11 cellular contexts compared by ENCODE assay signal in genomic region chr6:109308018-109308492, GRCh38.
DNase-seq lines count a peak whose midpoint lies in the region; ATAC-seq, FAIRE-seq and TF ChIP-seq lines count a peak whose summit lies in the region.
"Had no signal": no experiment of that assay in that cellular context is flagged by ENCODE, and none has a peak within 500 bp of the region (broad histone marks: within the 10 kb centered on the region; RNA-seq: fewer than 3 reads in every experiment).

No MANE protein-coding gene starts in this region.

- H2AFZ ChIP-seq in IMR-90 (replicated peaks; ENCODE audit: low read length, poor library complexity): no peak overlapping the region

- CTCF ChIA-PET in A549 (lab: Yijun Ruan, JAX) (interaction anchor here (0.9 kb wide), 1 partner anchor 75 kb away, joined by 3 read pairs; the partner anchor contains the start of gene CD164), IMR-90 (lab: Yijun Ruan, JAX) (no interaction called here)

- no TSS peak for BruUV-seq in IMR-90 (replicated peaks; lab: Mats Ljungman, UMichigan)

- peak; percentile 13 to 64 for DNase-seq in A549 (ENCODE audit: low read depth in 1 of 2, low spot score in 1 of 2)
- DNase-seq in IMR-90: peak; percentile 63
- peak; percentile 88 to 97 (median 94) for DNase-seq in body of pancreas
- DNase-seq in myocyte (ENCODE audit: low read depth): peak; percentile 76
- no peak for DNase-seq in NCI-H146 treated with DMSO at 0.1 percent for 48 hours (lab: John Stamatoyannopoulos, UW; ENCODE audit: unreplicated experiment)
- DNase-seq in NCI-H1436 (lab: John Stamatoyannopoulos, UW): no peak
- DNase-seq: activated B cell treated with CpG ODN at 0.5 μM for 24 hours; stimulated activated naive CD4-positive, alpha-beta T cell treated with Interleukin-2 at 50 U/mL for 16 hours had no signal

- no peak overlapping the region for H2AK9ac ChIP-seq in IMR-90 (replicated peaks; ENCODE audit: low read depth, low read length, poor library complexity)

- TF ChIP-seq CTCF in A549 (IDR thresholded peaks at IDR 0.05) (no peak), IMR-90 (conservative IDR thresholded peaks at IDR 0.05; ENCODE audit: low read depth, low read length) (no peak), body of pancreas (IDR thresholded peaks at IDR 0.05) (no peak)

- no peak overlapping the region for H3K4ac ChIP-seq in IMR-90 (ENCODE audit: low read depth, low read length)

- no peaks in the 10 kb centered on the region for H3K79me1 ChIP-seq in IMR-90 (ENCODE audit: low read depth in 1 of 2, low read length in 2 of 2)

- H3K27me3 ChIP-seq in IMR-90 (ENCODE audit: control insufficient read depth, insufficient read depth, low read length): peaks cover 5% of the 10 kb centered on the region
- no peaks in the 10 kb centered on the region for H3K27me3 ChIP-seq in body of pancreas

- dilution Hi-C loops in IMR-90 (cut with HindIII; ENCODE audit: low sequenced_read_pairs, unreplicated experiment): no loop called here

- H3K4me3 ChIP-seq in A549 (no peak overlapping the region), IMR-90 (ENCODE audit: insufficient read depth, low read depth, low read length) (no peak overlapping the region), body of pancreas (no peak overlapping the region)

- H3K27ac ChIP-seq in A549 (no peak overlapping the region), IMR-90 (ENCODE audit: insufficient read depth, low read length) (no peak overlapping the region), body of pancreas (peak overlapping the region; percentile 47 to 83 (median 72))

- H2BK5ac ChIP-seq in IMR-90 (ENCODE audit: low read depth, low read length, poor library complexity, severe bottlenecking): no peak overlapping the region

- H4K5ac ChIP-seq in IMR-90 (ENCODE audit: low read depth, low read length): no peak overlapping the region

- H3K9me3 ChIP-seq in A549 (no peaks in the 10 kb centered on the region), IMR-90 (ENCODE audit: control insufficient read depth, insufficient read depth, low read length) (no peaks in the 10 kb centered on the region), body of pancreas (no peaks in the 10 kb centered on the region)

- TF ChIP-seq EP300 in A549 (IDR thresholded peaks at IDR 0.05): no peak

- H2BK15ac ChIP-seq in IMR-90 (ENCODE audit: low read depth, low read length): no peak overlapping the region

- no peaks in the 10 kb centered on the region for H3K9me1 ChIP-seq in IMR-90 (ENCODE audit: insufficient read depth, low read length)

- no peak overlapping the region for H2AK5ac ChIP-seq in IMR-90 (ENCODE audit: low read depth, low read length)

- H3K18ac ChIP-seq in IMR-90 (ENCODE audit: low read depth, low read length): no peak overlapping the region

- ATAC-seq in A549 (peak; percentile 89 to 90), IMR-90 (ENCODE audit: low read depth) (peak; percentile 92), body of pancreas (peak; percentile 99), GM19324 (IDR thresholded peaks at IDR 0.05; ENCODE audit: low FRiP score, unreplicated experiment) (no peak), GM21576 (IDR thresholded peaks at IDR 0.05; ENCODE audit: unreplicated experiment) (no peak)

- in situ Hi-C loops in IMR-90 (cut with MboI; ENCODE audit: low sequenced_read_pairs): no loop called here

- H4K20me1 ChIP-seq in IMR-90 (ENCODE audit: insufficient read depth, low read length): no peaks in the 10 kb centered on the region

- no peak overlapping the region for H3K23ac ChIP-seq in IMR-90 (ENCODE audit: low read depth, low read length)

- H3K4me2 ChIP-seq in A549 (no peak overlapping the region), IMR-90 (ENCODE audit: low read depth, low read length) (no peak overlapping the region)

- no peaks in the 10 kb centered on the region for H3K36me3 ChIP-seq in IMR-90 (ENCODE audit: control insufficient read depth, insufficient read depth, low read length)
- H3K36me3 ChIP-seq in body of pancreas (replicated peaks in 1 of 2; ENCODE audit: insufficient read depth in 1 of 2, low read depth in 2 of 2): no peaks in the 10 kb centered on the region

- no peak overlapping the region for H2BK120ac ChIP-seq in IMR-90 (ENCODE audit: low read depth, low read length)

- WGBS in A549 (ENCODE audit: missing lambda C conversion rate): 50% methylated on average over 5 of the region's 5 CpGs
- 56% methylated on average over 1 of the region's 5 CpGs; no CpG with 5 or more reads in 1 of the 2 experiments for WGBS in IMR-90 (ENCODE audit: extremely low coverage in 2 of 2, insufficient read length in 1 of 2), 2 experiments
- 34 to 37% methylated on average over 4 to 5 of the region's 5 CpGs for WGBS in body of pancreas, 2 donors

- H3K9ac ChIP-seq in IMR-90 (ENCODE audit: low read depth, low read length): no peak overlapping the region

- H4K91ac ChIP-seq in IMR-90 (ENCODE audit: insufficient read depth, low read depth, low read length): no peak overlapping the region

- TF ChIP-seq POLR2A in A549 (IDR thresholded peaks at IDR 0.05; ENCODE audit: low read length) (no peak), IMR-90 (IDR thresholded peaks at IDR 0.05; ENCODE audit: low read depth, low read length) (no peak), body of pancreas (IDR thresholded peaks at IDR 0.05) (peak in 1 of 3 donors; percentile 47)

- no peak overlapping the region for H2BK20ac ChIP-seq in IMR-90 (ENCODE audit: low read depth, low read length)

- H3K14ac ChIP-seq in IMR-90 (replicated peaks; ENCODE audit: low read depth, low read length): no peak overlapping the region

- H4K8ac ChIP-seq in IMR-90 (ENCODE audit: low read depth in 2 of 2, low read length in 2 of 2): no peak overlapping the region

- intact Hi-C loops in IMR-90 (cut with micrococcal nuclease) (no loop called here), body of pancreas (cut with DNase I) (no loop called here)

- TF ChIP-seq RAD21 in A549 (conservative IDR thresholded peaks at IDR 0.05 in 1 of 2, IDR thresholded peaks at IDR 0.05 in 1 of 2) (no peak), IMR-90 (IDR thresholded peaks at IDR 0.05; ENCODE audit: low read length) (no peak)

- no peak overlapping the region for H3K56ac ChIP-seq in IMR-90 (ENCODE audit: extremely low read depth, insufficient read depth, low read length)

- H3K4me1 ChIP-seq in A549 (0 out of 3 replicates have a peak, but pooled peaks cover 4% of the 10 kb centered on the region), IMR-90 (ENCODE audit: control insufficient read depth, insufficient read depth, low read length) (peaks cover 1% of the 10 kb centered on the region; the same call in 1 of the 2 replicates), body of pancreas (peaks cover 28% of the 10 kb centered on the region)

- no peak for FAIRE-seq in A549 (lab: Jason Lieb, UNC)
- FAIRE-seq: G401.6 had no signal

- POLR2A ChIA-PET in A549 (lab: Yijun Ruan, JAX): no interaction called here
- POLR2A ChIA-PET in IMR-90 (lab: Charles Lee; ENCODE audit: unreplicated experiment): no interaction called here

TF ChIP-seq in A549, 52 proteins besides CTCF, POLR2A, EP300 and RAD21:
- no peak for TF ChIP-seq BHLHE40 (IDR thresholded peaks at IDR 0.05; ENCODE audit: low read depth, low read length)
- TF ChIP-seq USF2 (IDR thresholded peaks at IDR 0.05): 0 out of 2 replicates have a peak, but pooled peaks have one; percentile 9
TF ChIP-seq in A549: peak in this region for 1.

TF ChIP-seq in IMR-90, 13 proteins besides CTCF, POLR2A, EP300 and RAD21:
- TF ChIP-seq USF2 (IDR thresholded peaks at IDR 0.05; ENCODE audit: low read depth, low read length) (0 out of 2 replicates have a peak, but pooled peaks have one; percentile 10), RFX5 (IDR thresholded peaks at IDR 0.05; ENCODE audit: low read depth, low read length) (no peak), MAZ (IDR thresholded peaks at IDR 0.05; ENCODE audit: borderline replicate concordance, low read depth, low read length) (no peak), MXI1 (IDR thresholded peaks at IDR 0.05; ENCODE audit: borderline replicate concordance, low read depth, low read length) (no peak)

Comparison
In these comparisons a context has a peak if more than half of its experiments do, and no peak if none do; other contexts are left out.
1. ATAC-seq: peak in A549 (2 of 2), IMR-90 (single experiment) and body of pancreas (single experiment); none in GM19324 (single experiment) and GM21576 (single experiment).
2. DNase-seq: peak in A549 (2 of 2), IMR-90 (single experiment), body of pancreas (4 of 4) and myocyte (single experiment); none in NCI-H146 treated with DMSO at 0.1 percent for 48 hours (single experiment) and NCI-H1436 (single experiment).
3. H3K27ac ChIP-seq: peak in body of pancreas (4 of 4); none in A549 (0 of 2) and IMR-90 (single experiment).